Comparison of ENCODE assay signal across 8 cellular contexts in the genomic region with DNA sequence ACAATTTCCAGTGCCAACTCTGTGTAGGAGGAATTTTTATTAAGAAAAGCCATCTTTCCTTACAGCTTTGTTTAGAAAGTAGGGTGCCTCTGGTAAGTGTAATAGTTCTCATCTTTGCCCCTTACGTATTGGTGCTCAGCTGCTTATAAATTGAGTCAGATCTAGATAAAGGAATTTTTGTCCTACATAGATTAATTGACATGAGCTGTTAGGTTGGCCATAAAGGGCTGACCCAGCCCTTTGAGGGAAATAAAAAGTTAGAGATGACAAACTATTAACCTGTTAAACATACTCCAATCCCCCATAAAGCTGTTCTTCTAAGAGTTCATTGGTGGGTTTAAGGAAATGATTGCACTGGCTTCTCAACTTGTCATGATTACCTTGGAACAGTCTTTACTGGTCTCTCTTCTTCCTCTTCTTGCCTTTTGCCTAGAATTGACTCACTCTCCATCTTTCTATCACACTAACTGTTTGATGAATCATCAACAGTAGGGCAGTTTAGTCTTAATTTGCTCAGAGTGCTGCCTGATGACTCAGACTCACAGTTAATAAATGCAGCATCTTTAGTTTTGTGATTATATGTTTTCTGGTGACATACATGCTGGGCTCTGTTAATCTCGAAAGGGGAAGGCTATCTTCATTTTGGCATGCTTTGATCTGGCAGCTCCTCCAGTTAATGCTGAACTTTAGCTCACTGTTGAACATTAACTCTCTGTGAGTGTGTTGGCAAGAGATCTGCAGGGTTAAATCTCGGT. TPM values are rescaled to one million over a fixed set of nuclear protein-coding genes. Genes with fewer than 3 reads are reported as not detected.
DNase-seq lines count a peak whose midpoint lies in the region; ATAC-seq and TF ChIP-seq lines count a peak whose summit lies in the region.

No MANE protein-coding gene starts in this region.

- ATAC-seq in GM18517 (IDR thresholded peaks at IDR 0.05; ENCODE audit: unreplicated experiment) (peak; percentile 67), HG02763 (IDR thresholded peaks at IDR 0.05; ENCODE audit: unreplicated experiment) (peak; percentile 57), left ventricle myocardium superior (no peak)

- intact Hi-C loops in left ventricle myocardium superior (cut with micrococcal nuclease): no loop called here

- DNase-seq in OCI-M1 (lab: John Stamatoyannopoulos, UW) (peak; percentile 73), fibroblast of mammary gland (ENCODE audit: low read depth) (peak; percentile 95), NCI-H187 (lab: John Stamatoyannopoulos, UW) (no peak), NCI-H1417 (lab: John Stamatoyannopoulos, UW) (no peak), left ventricle myocardium superior (no peak), NCI-H1417 treated with DMSO at 0.1 percent for 48 hours (lab: John Stamatoyannopoulos, UW) (no peak)

- TF ChIP-seq CTCF in fibroblast of mammary gland (conservative IDR thresholded peaks at IDR 0.05; ENCODE audit: control insufficient read depth, insufficient read depth, low read depth, low read length): no peak

- H3K4me3 ChIP-seq in fibroblast of mammary gland (ENCODE audit: control insufficient read depth, low read depth, low read length): no peak overlapping the region

RNA-seq across cellular contexts. Expression of gene ARHGAP26, which starts 51.7 kb away (rescaled TPM):
- 34.9 TPM for total RNA-seq in left ventricle myocardium superior

Comparison
In these comparisons a context has a peak if more than half of its experiments do, and no peak if none do; other contexts are left out.
1. DNase-seq: peak in OCI-M1 (single experiment) and fibroblast of mammary gland (single experiment); none in NCI-H187 (0 of 2), NCI-H1417 (0 of 3), left ventricle myocardium superior (single experiment) and NCI-H1417 treated with DMSO at 0.1 percent for 48 hours (single experiment).